11 cellular contexts compared by ENCODE assay signal in genomic region chr20:37343212-37343993, GRCh38. TPM values are rescaled to one million over a fixed set of nuclear protein-coding genes. Genes with fewer than 3 reads are reported as not detected.
DNase-seq lines count a peak whose midpoint lies in the region; ATAC-seq, FAIRE-seq and TF ChIP-seq lines count a peak whose summit lies in the region.
"Had no signal": no experiment of that assay in that cellular context is flagged by ENCODE, and none has a peak within 500 bp of the region (broad histone marks: within the 10 kb centered on the region; RNA-seq: fewer than 3 reads in every experiment).

No MANE protein-coding gene starts in this region.

- H3K9me3 Mint-ChIP-seq in MCF 10A (ENCODE audit: unreplicated experiment) (no peaks in the 10 kb centered on the region), H9 (no peaks in the 10 kb centered on the region; a peak in 1 of 5 replicates)

- H2BK12ac ChIP-seq in H9 (ENCODE audit: insufficient read length, low read depth, low read length): no peak overlapping the region

- H3K56ac ChIP-seq in H9 (ENCODE audit: insufficient read length, low read depth, low read length): no peak overlapping the region

- WGBS in A549 (ENCODE audit: missing lambda C conversion rate): 44% methylated on average over 12 of the region's 12 CpGs
- no CpG with 5 or more reads among the region's 12 CpGs for WGBS in H9 (ENCODE audit: extremely low coverage, insufficient read length, low lambda C conversion rate)

- H3K4ac ChIP-seq in H9 (ENCODE audit: low read depth, low read length): no peak overlapping the region

- no peak for TF ChIP-seq CTCF in A549 (IDR thresholded peaks at IDR 0.05)
- TF ChIP-seq CTCF in MCF 10A (IDR thresholded peaks at IDR 0.05; ENCODE audit: unreplicated experiment): no peak
- no peak for TF ChIP-seq CTCF in H9 (conservative IDR thresholded peaks at IDR 0.05)

- no peak overlapping the region for H2AK5ac ChIP-seq in H9 (ENCODE audit: insufficient read length, low read length)

- H3K4me3 ChIP-seq in A549 (no peak overlapping the region), muscle layer of duodenum (ENCODE audit: low read depth in 1 of 2, low read length in 2 of 2) (no peak overlapping the region)
- H3K4me3 ChIP-seq: thoracic aorta had no signal

- no TSS peak for BruUV-seq in MCF 10A (replicated peaks; lab: Mats Ljungman, UMichigan)

- DNase-seq in A549 (ENCODE audit: low read depth in 1 of 2, low spot score in 1 of 2) (peak in 1 of 2 experiments; percentile 59), GM19239 (ENCODE audit: insufficient read length, low spot score) (no peak), MCF 10A (ENCODE audit: unreplicated experiment) (peak; percentile 29), H9 (no peak), SKM-1 treated with dmso at 0.1 percent for 144 hours (lab: John Stamatoyannopoulos, UW; ENCODE audit: unreplicated experiment) (no peak)
- DNase-seq: NCI-H2029 treated with DMSO at 0.1 percent for 48 hours had no signal

- H4K8ac ChIP-seq in H9 (replicated peaks; ENCODE audit: insufficient read length, low read depth, low read length): no peak overlapping the region

- H3K79me2 ChIP-seq in H9 (ENCODE audit: insufficient read depth, low read length): no peaks in the 10 kb centered on the region

- H3K9me3 ChIP-seq in A549: no peaks in the 10 kb centered on the region
- no peaks in the 10 kb centered on the region for H3K9me3 ChIP-seq in muscle layer of duodenum (ENCODE audit: control insufficient read depth in 1 of 2, low read length in 2 of 2)
- H3K9me3 ChIP-seq in H9 (ENCODE audit: control insufficient read depth, low read depth, low read length): no peaks in the 10 kb centered on the region
- H3K9me3 ChIP-seq: thoracic aorta had no signal

- H3K4me2 ChIP-seq in A549 (peak overlapping the region; percentile 93), H9 (ENCODE audit: insufficient read depth, insufficient read length, low read length) (no peak overlapping the region)

- H3K4me3 Mint-ChIP-seq in MCF 10A (ENCODE audit: unreplicated experiment) (peak overlapping the region; percentile 24), H9 (no peak overlapping the region)

- no peak overlapping the region for H3K9ac ChIP-seq in H9 (ENCODE audit: extremely low read depth, insufficient read length, low read length)

- H3K18ac ChIP-seq in H9 (ENCODE audit: insufficient read length, low read depth, low read length): no peak overlapping the region

- H2BK15ac ChIP-seq in H9 (ENCODE audit: low read depth, low read length): no peak overlapping the region

- H3K4me1 Mint-ChIP-seq in MCF 10A (ENCODE audit: insufficient read depth, unreplicated experiment) (peaks cover 12% of the 10 kb centered on the region), H9 (peaks cover 23 to 25% of the 10 kb centered on the region in 2 experiments)

- intact Hi-C loops in MCF 10A (cut with micrococcal nuclease): no loop called here

- H3K27me3 ChIP-seq in muscle layer of duodenum (ENCODE audit: low read depth, low read length) (no peaks in the 10 kb centered on the region), H9 (ENCODE audit: insufficient read depth, low read length) (no peaks in the 10 kb centered on the region)

- no peak for ATAC-seq in A549
- no peak for ATAC-seq in HG02763 (IDR thresholded peaks at IDR 0.05; ENCODE audit: unreplicated experiment)
- no peak for ATAC-seq in HG03196 (IDR thresholded peaks at IDR 0.05; ENCODE audit: unreplicated experiment)

- H3K23me2 ChIP-seq in H9 (ENCODE audit: insufficient read length, low read depth, low read length, poor library complexity, severe bottlenecking): peaks cover 4% of the 10 kb centered on the region

- H2AFZ ChIP-seq in H9 (ENCODE audit: low read length): no peak overlapping the region

- FAIRE-seq in A549 (lab: Jason Lieb, UNC) (no peak), GM19239 (lab: Jason Lieb, UNC) (peak; percentile 67)
- FAIRE-seq: D721Med had no signal

- H3K27me3 Mint-ChIP-seq in MCF 10A (ENCODE audit: insufficient read depth, unreplicated experiment) (no peaks in the 10 kb centered on the region), H9 (ENCODE audit: low read depth) (no peaks in the 10 kb centered on the region)

- no peak for TF ChIP-seq RAD21 in A549 (conservative IDR thresholded peaks at IDR 0.05 in 1 of 2, IDR thresholded peaks at IDR 0.05 in 1 of 2)

- no peak for TF ChIP-seq EP300 in A549 (IDR thresholded peaks at IDR 0.05)

- peak overlapping the region; percentile 99 to 100 for H3K27ac ChIP-seq in A549
- H3K27ac ChIP-seq in muscle layer of duodenum (ENCODE audit: low read length): peak overlapping the region; percentile 83
- no peak overlapping the region for H3K27ac ChIP-seq in H9 (ENCODE audit: insufficient read length, low read depth, low read length)
- H3K27ac ChIP-seq: thoracic aorta had no signal

- POLR2A ChIA-PET in A549 (lab: Yijun Ruan, JAX): interaction anchor here (1.1 to 1.4 kb wide), 2 partner anchors 41 to 54 kb away, joined by 3 to 10 read pairs; partner anchors contain the start of gene MANBAL
- POLR2A ChIA-PET in MCF 10A (lab: Yijun Ruan, JAX): interaction anchor here (0.9 to 5.2 kb wide), 3 partner anchors 11 to 54 kb away, joined by 3 to 30 read pairs (median 28); partner anchors contain the start of gene MANBAL

- no peak overlapping the region for H2BK5ac ChIP-seq in H9 (ENCODE audit: insufficient read length, low read length)

- no peak overlapping the region for H3T11ph ChIP-seq in H9 (ENCODE audit: low read length)

- no peaks in the 10 kb centered on the region for H3K79me1 ChIP-seq in H9 (ENCODE audit: insufficient read depth, low read depth, low read length, poor library complexity, severe bottlenecking)

- H2BK120ac ChIP-seq in H9 (ENCODE audit: low read depth, low read length, poor library complexity, severe bottlenecking): no peak overlapping the region

- no peak overlapping the region for H3K23ac ChIP-seq in H9 (ENCODE audit: insufficient read length, low read depth, low read length)

- no peak for TF ChIP-seq POLR2A in A549 (IDR thresholded peaks at IDR 0.05; ENCODE audit: low read length)

- H3K4me1 ChIP-seq in A549: peaks cover 47% of the 10 kb centered on the region
- H3K4me1 ChIP-seq in muscle layer of duodenum (ENCODE audit: control insufficient read depth in 1 of 2, insufficient read depth in 2 of 2, low read length in 2 of 2): peaks cover 0 to 16% of the 10 kb centered on the region in 2 donors
- no peaks in the 10 kb centered on the region for H3K4me1 ChIP-seq in H9 (ENCODE audit: insufficient read depth, low read length)

- CTCF ChIA-PET in A549 (lab: Yijun Ruan, JAX): interaction anchor here (1.1 to 3.5 kb wide), 5 partner anchors 8 to 75 kb away, joined by 3 to 28 read pairs (median 5); no protein-coding TSS in a partner anchor
- CTCF ChIA-PET in MCF 10A (lab: Yijun Ruan, JAX): interaction anchor here (1.1 to 2.5 kb wide), 4 partner anchors 18 to 74 kb away, joined by 3 to 8 read pairs (median 5); no protein-coding TSS in a partner anchor

- no peak overlapping the region for H3K14ac ChIP-seq in H9 (ENCODE audit: insufficient read depth, low read length)

- H3K27ac Mint-ChIP-seq in MCF 10A (ENCODE audit: low read depth, unreplicated experiment): peak overlapping the region; percentile 22
- H3K27ac Mint-ChIP-seq in H9: no peak overlapping the region; a peak in 1 of 7 replicates

- no peaks in the 10 kb centered on the region for H3K36me3 ChIP-seq in muscle layer of duodenum (ENCODE audit: control insufficient read depth in 1 of 2, insufficient read depth in 2 of 2, low read length in 2 of 2)
- H3K36me3 ChIP-seq: thoracic aorta had no signal

- H4K5ac ChIP-seq in H9 (ENCODE audit: insufficient read length, low read depth, low read length): no peak overlapping the region

- H4K20me1 ChIP-seq in H9 (ENCODE audit: control insufficient read depth, insufficient read depth, insufficient read length): no peaks in the 10 kb centered on the region

- H3K36me3 Mint-ChIP-seq in MCF 10A (ENCODE audit: insufficient read depth, unreplicated experiment): peaks cover 2% of the 10 kb centered on the region
- peaks cover 0 to 5% (median 4%) of the 10 kb centered on the region in 3 experiments; a peak in 3 of 7 replicates for H3K36me3 Mint-ChIP-seq in H9 (ENCODE audit: insufficient read depth in 1 of 3, low read depth in 3 of 3)

- H4K91ac ChIP-seq in H9 (ENCODE audit: insufficient read length, low read depth, low read length): no peak overlapping the region

- no peak overlapping the region for H2BK20ac ChIP-seq in H9 (ENCODE audit: low read depth, low read length, poor library complexity, severe bottlenecking)

TF ChIP-seq in A549, 52 proteins besides CTCF, POLR2A, EP300 and RAD21 (continues in another document):
- TF ChIP-seq ATOH8 (CRISPR knock-in tag; IDR thresholded peaks at IDR 0.05; ENCODE audit: low read depth): no peak
- no peak for TF ChIP-seq HEYL (CRISPR knock-in tag; IDR thresholded peaks at IDR 0.05)
- TF ChIP-seq CBX2 (IDR thresholded peaks at IDR 0.05; ENCODE audit: borderline replicate concordance, low read depth): no peak
- TF ChIP-seq KDM5A (IDR thresholded peaks at IDR 0.05): no peak
- no peak for TF ChIP-seq FOSL2 (IDR thresholded peaks at IDR 0.05)
- TF ChIP-seq FOSL2 (CRISPR knock-in tag; IDR thresholded peaks at IDR 0.05): no peak
- no peak for TF ChIP-seq RCOR1 (IDR thresholded peaks at IDR 0.05; ENCODE audit: low read depth, low read length)
- no peak for TF ChIP-seq HOXA7 (CRISPR knock-in tag; IDR thresholded peaks at IDR 0.05)
- no peak for TF ChIP-seq NR3C1 (IDR thresholded peaks at IDR 0.05)

RNA-seq across cellular contexts. Expression of gene SRC, which starts 2.5 kb away (rescaled TPM):
- polyA plus RNA-seq in A549 (2011; rRNA removed) (154 and 212 TPM in 2 replicates), A549 (2017; fragmentation: RNase III; extraction: RNeasy Plus Mini Kit Qiagen cat#74134 plus additional on column Dnase treatment) (133 to 139 TPM (median 134 TPM) in 3 replicates)
- 122 and 170 TPM in 2 replicates for polyA plus RNA-seq in A549 (2012; cell fraction: cytosol; rRNA removed)
- polyA plus RNA-seq in A549 (2012; cell fraction: nucleus; rRNA removed): 500 and 511 TPM in 2 replicates
- 278 and 313 TPM in 2 replicates for polyA minus RNA-seq in A549 (2011; rRNA and poly(A)+ RNA removed)
- total RNA-seq in MCF 10A (2022) (28.1 and 29.5 TPM in 2 replicates), H9 (2021) (37.5 and 44.5 TPM in 2 replicates)

RNA-seq across cellular contexts. Expression of gene MANBAL, which starts 53.9 kb away (rescaled TPM):
- 104 and 131 TPM in 2 replicates for polyA plus RNA-seq in A549 (2011; rRNA removed)
- polyA plus RNA-seq in A549 (2012; cell fraction: cytosol; rRNA removed): 150 and 172 TPM in 2 replicates
- polyA plus RNA-seq in A549 (2012; cell fraction: nucleus; rRNA removed): 85.9 and 115 TPM in 2 replicates
- 95.3 to 102 TPM (median 95.9 TPM) in 3 replicates for polyA plus RNA-seq in A549 (2017; fragmentation: RNase III; extraction: RNeasy Plus Mini Kit Qiagen cat#74134 plus additional on column Dnase treatment)
- polyA minus RNA-seq in A549 (2011; rRNA and poly(A)+ RNA removed): 75.9 and 80.4 TPM in 2 replicates
- total RNA-seq in MCF 10A (2022): 46.0 and 56.5 TPM in 2 replicates
- 40.3 and 40.7 TPM in 2 replicates for total RNA-seq in H9 (2021)
